In the genomic region with DNA sequence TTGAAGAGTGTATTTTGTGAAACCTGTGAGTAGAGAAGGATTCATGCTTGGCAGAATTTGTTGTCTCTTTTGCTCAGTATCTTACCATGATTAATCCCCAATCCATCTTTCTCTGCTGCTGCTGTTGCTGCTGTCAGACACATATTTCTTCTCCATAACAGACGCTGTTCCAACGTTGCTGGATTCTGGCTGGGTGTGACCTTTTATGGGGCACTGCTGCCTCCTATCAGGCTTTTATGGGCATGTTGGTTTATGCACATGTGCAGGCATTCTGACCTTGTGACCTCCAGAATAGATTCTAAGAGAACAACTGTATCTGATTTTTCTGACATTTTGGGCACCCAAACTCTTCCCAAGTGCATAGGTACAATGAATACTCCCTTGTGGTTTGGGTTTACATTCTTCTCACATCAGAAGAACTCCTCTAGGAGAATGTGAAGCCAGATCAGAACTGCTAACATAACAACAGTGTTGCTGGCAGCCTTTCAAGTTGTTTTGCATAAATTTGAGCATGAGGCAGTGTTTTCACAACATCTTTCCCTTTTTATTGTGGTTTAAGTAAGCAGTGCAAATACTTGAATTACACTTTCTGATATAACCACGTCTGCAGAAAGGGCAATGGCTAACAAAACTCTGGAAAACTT, we compare ENCODE assay signal across 1 cellular context.
TF ChIP-seq lines count a peak whose summit lies in the region.

No MANE protein-coding gene starts in this region.

TF ChIP-seq in SK-N-SH treated with all-trans-retinoic acid at 6 μM for 48 hours, 23 proteins besides CTCF, POLR2A, EP300 and RAD21 (continued from another document):
- TF ChIP-seq, protein P1, sequence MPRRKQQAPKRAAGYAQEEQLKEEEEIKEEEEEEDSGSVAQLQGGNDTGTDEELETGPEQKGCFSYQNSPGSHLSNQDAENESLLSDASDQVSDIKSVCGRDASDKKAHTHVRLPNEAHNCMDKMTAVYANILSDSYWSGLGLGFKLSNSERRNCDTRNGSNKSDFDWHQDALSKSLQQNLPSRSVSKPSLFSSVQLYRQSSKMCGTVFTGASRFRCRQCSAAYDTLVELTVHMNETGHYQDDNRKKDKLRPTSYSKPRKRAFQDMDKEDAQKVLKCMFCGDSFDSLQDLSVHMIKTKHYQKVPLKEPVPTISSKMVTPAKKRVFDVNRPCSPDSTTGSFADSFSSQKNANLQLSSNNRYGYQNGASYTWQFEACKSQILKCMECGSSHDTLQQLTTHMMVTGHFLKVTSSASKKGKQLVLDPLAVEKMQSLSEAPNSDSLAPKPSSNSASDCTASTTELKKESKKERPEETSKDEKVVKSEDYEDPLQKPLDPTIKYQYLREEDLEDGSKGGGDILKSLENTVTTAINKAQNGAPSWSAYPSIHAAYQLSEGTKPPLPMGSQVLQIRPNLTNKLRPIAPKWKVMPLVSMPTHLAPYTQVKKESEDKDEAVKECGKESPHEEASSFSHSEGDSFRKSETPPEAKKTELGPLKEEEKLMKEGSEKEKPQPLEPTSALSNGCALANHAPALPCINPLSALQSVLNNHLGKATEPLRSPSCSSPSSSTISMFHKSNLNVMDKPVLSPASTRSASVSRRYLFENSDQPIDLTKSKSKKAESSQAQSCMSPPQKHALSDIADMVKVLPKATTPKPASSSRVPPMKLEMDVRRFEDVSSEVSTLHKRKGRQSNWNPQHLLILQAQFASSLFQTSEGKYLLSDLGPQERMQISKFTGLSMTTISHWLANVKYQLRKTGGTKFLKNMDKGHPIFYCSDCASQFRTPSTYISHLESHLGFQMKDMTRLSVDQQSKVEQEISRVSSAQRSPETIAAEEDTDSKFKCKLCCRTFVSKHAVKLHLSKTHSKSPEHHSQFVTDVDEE (CRISPR knock-in tag; IDR thresholded peaks at IDR 0.05), result peak; percentile 60
- no peak for TF ChIP-seq OSR1 (CRISPR knock-in tag; IDR thresholded peaks at IDR 0.05)
- no peak for TF ChIP-seq RARB (CRISPR knock-in tag; IDR thresholded peaks at IDR 0.05)
